Comparison of ENCODE assay signal across 10 cellular contexts in the genomic region with DNA sequence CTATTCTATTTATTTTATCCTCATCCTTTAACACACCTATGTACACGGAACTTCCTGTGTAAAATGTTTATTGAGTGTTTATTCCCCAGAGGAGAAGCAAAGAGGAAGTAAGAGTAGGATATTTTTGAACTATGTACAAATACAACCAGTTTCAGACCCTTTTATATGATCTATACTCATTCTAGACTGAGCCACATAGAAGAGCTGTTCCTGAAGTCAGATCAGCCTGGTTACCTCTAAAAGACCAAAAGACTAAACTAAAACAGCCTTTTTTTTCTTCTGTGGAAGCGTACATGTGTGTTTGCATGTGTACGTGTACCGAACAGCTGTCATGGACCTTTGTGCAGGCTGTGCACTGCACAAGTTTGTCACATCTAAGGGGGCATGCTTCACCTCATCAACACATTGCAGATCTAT.
DNase-seq lines count a peak whose midpoint lies in the region; ATAC-seq lines count a peak whose summit lies in the region.
"Had no signal": no experiment of that assay in that cellular context is flagged by ENCODE, and none has a peak within 500 bp of the region (broad histone marks: within the 10 kb centered on the region; RNA-seq: fewer than 3 reads in every experiment).

No MANE protein-coding gene starts in this region.

- ATAC-seq in GM18498 (IDR thresholded peaks at IDR 0.05; ENCODE audit: unreplicated experiment) (peak; percentile 79), GM21360 (IDR thresholded peaks at IDR 0.05; ENCODE audit: unreplicated experiment) (peak; percentile 66), HG03097 (IDR thresholded peaks at IDR 0.05; ENCODE audit: low FRiP score, unreplicated experiment) (peak; percentile 63)

- DNase-seq in SIG-M5 (lab: John Stamatoyannopoulos, UW): peak; percentile 25
- DNase-seq in COLO668 (lab: John Stamatoyannopoulos, UW; ENCODE audit: unreplicated experiment): no peak
- DNase-seq in Ammon's horn (ENCODE audit: low spot score): no peak
- no peak for DNase-seq in substantia nigra (lab: John Stamatoyannopoulos, UW)
- no peak for DNase-seq in middle frontal gyrus (ENCODE audit: extremely low spot score, low spot score)
- DNase-seq: activated naive CD8-positive, alpha-beta T cell treated with anti-CD3 and anti-CD28 coated beads, Interleukin-2, amount 10 ng/mL, durations not matched to agents 7 days and 5 days; NCI-H774 had no signal

- no peak overlapping the region for H3K27ac ChIP-seq in substantia nigra (ENCODE audit: low read depth, low read length, poor library complexity, severe bottlenecking)
